In genomic region chr12:118498171-118498570, GRCh38 we compare ENCODE assay signal across 20 cellular contexts.
DNase-seq lines count a peak whose midpoint lies in the region; ATAC-seq, FAIRE-seq and TF ChIP-seq lines count a peak whose summit lies in the region.
"Had no signal": no experiment of that assay in that cellular context is flagged by ENCODE, and none has a peak within 500 bp of the region (broad histone marks: within the 10 kb centered on the region; RNA-seq: fewer than 3 reads in every experiment).

No MANE protein-coding gene starts in this region.

- H3K9me3 ChIP-seq in MG63, result no peaks in the 10 kb centered on the region
- no peaks in the 10 kb centered on the region for H3K9me3 ChIP-seq in K562 (replicated peaks; ENCODE audit: control insufficient read depth, insufficient read depth, low read depth, low read length)
- H3K9me3 ChIP-seq in tibial artery, result no peaks in the 10 kb centered on the region
- H3K9me3 ChIP-seq: Caco-2 had no signal

- H3K36me3 ChIP-seq in MG63 (no peaks in the 10 kb centered on the region), K562 (ENCODE audit: control insufficient read depth, insufficient read depth, low read length) (no peaks in the 10 kb centered on the region), tibial artery (no peaks in the 10 kb centered on the region)

- no peak for TF ChIP-seq POLR2A in K562 (conservative IDR thresholded peaks at IDR 0.05)

- TF ChIP-seq RAD21 in K562 (CRISPR knock-in tag; conservative IDR thresholded peaks at IDR 0.05 in 1 of 2, IDR thresholded peaks at IDR 0.05 in 1 of 2), result no peak

- no peaks in the 10 kb centered on the region for H3K4me1 ChIP-seq in K562 (replicated peaks in 1 of 2; ENCODE audit: control insufficient read depth in 2 of 2, insufficient read depth in 2 of 2, low read length in 2 of 2)
- no peaks in the 10 kb centered on the region for H3K4me1 ChIP-seq in tibial artery
- H3K4me1 ChIP-seq: Caco-2 had no signal

- H3K79me2 ChIP-seq in K562 (ENCODE audit: control insufficient read depth, insufficient read depth, low read length), result no peaks in the 10 kb centered on the region

- BruUV-seq in Calu3 (replicated peaks; lab: Mats Ljungman, UMichigan), result no TSS peak
- BruUV-seq in K562 (replicated peaks; lab: Mats Ljungman, UMichigan), result no TSS peak

- H3K27ac ChIP-seq in K562 (ENCODE audit: extremely low read depth, low read depth, low read length), result no peak overlapping the region
- H3K27ac ChIP-seq in tibial artery, result no peak overlapping the region

- H3K36me3 Mint-ChIP-seq in Calu3 (ENCODE audit: insufficient read depth, unreplicated experiment), result no peaks in the 10 kb centered on the region

- ATAC-seq in K562 (no peak), HG03460 (IDR thresholded peaks at IDR 0.05; ENCODE audit: unreplicated experiment) (no peak), GM18498 (IDR thresholded peaks at IDR 0.05; ENCODE audit: unreplicated experiment) (no peak), HG03520 (IDR thresholded peaks at IDR 0.05; ENCODE audit: unreplicated experiment) (no peak)
- ATAC-seq: naive thymus-derived CD8-positive, alpha-beta T cell had no signal

- DNase-seq in Calu3 (peak; percentile 40), MG63 (peak; percentile 34), K562 (ENCODE audit: extremely low read depth in 1 of 4, low spot score in 3 of 4) (no peak), left kidney (ENCODE audit: low read depth, low spot score) (peak; percentile 11), tibial artery (no peak)
- DNase-seq: AML-193; central memory CD4-positive, alpha-beta T cell; effector CD4-positive, alpha-beta T cell; H9; Kasumi-1; naive thymus-derived CD8-positive, alpha-beta T cell; NCI-H187; small intestine; stimulated activated CD4-positive, alpha-beta T cell treated with anti-CD3 and anti-CD28 coated beads, Interleukin-4, amount 100 ng/mL, for 24 hours; substantia nigra had no signal

- no peaks in the 10 kb centered on the region for H3K9me1 ChIP-seq in K562 (ENCODE audit: control insufficient read depth, insufficient read depth, low read length)

- no peak overlapping the region for H3K27ac Mint-ChIP-seq in Calu3 (ENCODE audit: unreplicated experiment)
- H3K27ac Mint-ChIP-seq: H9; naive thymus-derived CD8-positive, alpha-beta T cell had no signal

- no peak overlapping the region for H2AFZ ChIP-seq in K562 (ENCODE audit: low read depth, low read length)

- no peaks in the 10 kb centered on the region for H3K9me3 Mint-ChIP-seq in Calu3 (ENCODE audit: low read depth, unreplicated experiment)
- H3K9me3 Mint-ChIP-seq: H9 had no signal

- no peak overlapping the region for H3K4me2 ChIP-seq in K562 (ENCODE audit: insufficient read depth, low read length)

- H3K4me3 Mint-ChIP-seq in Calu3 (ENCODE audit: low read depth, unreplicated experiment), result no peak overlapping the region
- H3K4me3 Mint-ChIP-seq: H9; naive thymus-derived CD8-positive, alpha-beta T cell had no signal

- no peak for TF ChIP-seq EP300 in K562 (IDR thresholded peaks at IDR 0.05; ENCODE audit: low read length)

- POLR2A ChIA-PET in K562 (lab: Yijun Ruan, JAX), result no interaction called here

- TF ChIP-seq CTCF in Calu3 (IDR thresholded peaks at IDR 0.05; ENCODE audit: unreplicated experiment) (no peak), K562 (IDR thresholded peaks at IDR 0.05 in 2 of 3, conservative IDR thresholded peaks at IDR 0.05 in 1 of 3; ENCODE audit: insufficient read depth in 2 of 3, low read depth in 1 of 3, low read length in 3 of 3) (no peak), tibial artery (IDR thresholded peaks at IDR 0.05) (no peak)

- H3K4me1 Mint-ChIP-seq in Calu3 (ENCODE audit: low read depth, unreplicated experiment), result peaks cover 8% of the 10 kb centered on the region
- H3K4me1 Mint-ChIP-seq: naive thymus-derived CD8-positive, alpha-beta T cell had no signal

- H3K27me3 Mint-ChIP-seq in Calu3 (ENCODE audit: unreplicated experiment), result peaks cover 13% of the 10 kb centered on the region

- intact Hi-C loops in Calu3 (cut with micrococcal nuclease; ENCODE audit: unreplicated experiment), result loop anchor here (1.0 kb wide), 1 partner anchor 124 kb away; no protein-coding TSS in a partner anchor
- intact Hi-C loops in K562 (cut with micrococcal nuclease), result no loop called here
- intact Hi-C loops in tibial artery (cut with DNase I; ENCODE audit: low total_unique reads), result no loop called here

- CTCF ChIA-PET in Calu3 (lab: Charles Lee), result interaction anchor here (0.6 to 0.7 kb wide), 4 partner anchors 27 to 139 kb away, joined by 3 to 5 read pairs (median 4); no protein-coding TSS in a partner anchor
- CTCF ChIA-PET in K562 (lab: Yijun Ruan, JAX; ENCODE audit: low intra/inter-chr PET ratio), result no interaction called here

- no peaks in the 10 kb centered on the region for H3K27me3 ChIP-seq in MG63
- H3K27me3 ChIP-seq in K562 (ENCODE audit: control insufficient read depth in 2 of 2, insufficient read depth in 2 of 2, low read length in 2 of 2), result peaks cover 0 to 2% of the 10 kb centered on the region in 2 experiments; a peak in 1 of 5 replicates
- H3K27me3 ChIP-seq in tibial artery, result no peaks in the 10 kb centered on the region

- no peak for FAIRE-seq in K562 (lab: Jason Lieb, UNC)
- FAIRE-seq: islet of Langerhans, small intestine had no signal

- in situ Hi-C loops in K562 (cut with MboI), result no loop called here

- no peak overlapping the region for H3K9ac ChIP-seq in K562 (ENCODE audit: insufficient read depth in 1 of 2, low read depth in 2 of 2, low read length in 2 of 2)

- H4K20me1 ChIP-seq in K562 (replicated peaks; ENCODE audit: control insufficient read depth, insufficient read depth, low read length), result no peaks in the 10 kb centered on the region

- WGBS in K562 (ENCODE audit: insufficient coverage, low coverage, missing lambda C conversion rate), result 0% methylated on average over 3 of the region's 3 CpGs

- H3K4me3 ChIP-seq in MG63 (no peak overlapping the region), K562 (no peak overlapping the region), tibial artery (no peak overlapping the region)

TF ChIP-seq in K562, 482 proteins besides CTCF, POLR2A, EP300 and RAD21:
- TF ChIP-seq SETDB1 (IDR thresholded peaks at IDR 0.05; ENCODE audit: low read length), result no peak
- no peak for TF ChIP-seq GTF2A2 (tag; IDR thresholded peaks at IDR 0.05)
- no peak for TF ChIP-seq ZNF778 (CRISPR knock-in tag; IDR thresholded peaks at IDR 0.05)
- peak; percentile 14; the same call in 1 of the 2 replicates for TF ChIP-seq RFX1 (IDR thresholded peaks at IDR 0.05)
- no peak for TF ChIP-seq ZNF785 (CRISPR knock-in tag; IDR thresholded peaks at IDR 0.05)
- no peak for TF ChIP-seq CEBPZ (IDR thresholded peaks at IDR 0.05; ENCODE audit: borderline replicate concordance, low read depth, low read length)
- no peak for TF ChIP-seq SP2 (IDR thresholded peaks at IDR 0.05; ENCODE audit: extremely low read depth, low read depth, low read length, poor library complexity, severe bottlenecking)
- no peak for TF ChIP-seq ZNF174 (CRISPR knock-in tag; IDR thresholded peaks at IDR 0.05)
- no peak for TF ChIP-seq BHLHE40 (IDR thresholded peaks at IDR 0.05; ENCODE audit: low read length)

Comparison
In these comparisons a context has a peak if more than half of its experiments do, and no peak if none do; other contexts are left out.
1. DNase-seq: peak in Calu3 (single experiment), MG63 (single experiment) and left kidney (single experiment); none in K562 (0 of 4) and tibial artery (0 of 2).